Comparison of ENCODE assay signal across 9 cellular contexts in the genomic region with DNA sequence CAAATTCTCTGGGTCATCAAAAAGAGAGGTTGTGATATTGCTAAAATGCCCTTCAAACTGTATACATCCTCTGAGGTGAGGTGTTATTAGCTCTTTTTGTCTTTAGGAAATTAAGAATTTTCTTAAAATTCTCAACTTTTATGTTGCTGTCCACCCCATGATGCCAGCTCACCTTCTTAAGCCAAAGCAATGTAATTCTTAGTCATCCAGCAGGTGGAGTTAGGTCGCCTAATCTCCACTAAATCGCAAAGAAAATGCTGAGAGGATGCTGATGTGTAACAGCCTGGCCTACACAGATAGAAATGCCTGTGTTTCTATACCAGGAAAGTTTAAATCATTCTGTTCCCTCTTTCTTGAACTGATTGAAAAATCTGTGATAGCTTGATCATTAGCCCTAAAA.
A peak's percentile ranks its signal among the peaks of the same experiment; 100 is the strongest.
DNase-seq lines count a peak whose midpoint lies in the region; ATAC-seq and TF ChIP-seq lines count a peak whose summit lies in the region.
"Had no signal": no experiment of that assay in that cellular context is flagged by ENCODE, and none has a peak within 500 bp of the region (broad histone marks: within the 10 kb centered on the region; RNA-seq: fewer than 3 reads in every experiment).

No MANE protein-coding gene starts in this region.

- peak; percentile 64 for DNase-seq in activated CD4-positive, alpha-beta T cell treated with anti-CD3 and anti-CD28 coated beads, Interleukin-2, amount 10 ng/mL, durations not matched to agents 24 days and 14 days
- DNase-seq in activated CD4-positive, alpha-beta T cell treated with anti-CD3 and anti-CD28 coated beads, Interleukin-2, amount 50 U/mL, for 1 hour: no peak
- DNase-seq in GM23338 (ENCODE audit: low spot score) (peak; percentile 81), Kasumi-1 (lab: John Stamatoyannopoulos, UW) (peak; percentile 28 to 65), RWPE2 (ENCODE audit: low spot score) (no peak), germinal center (ENCODE audit: low spot score) (peak; percentile 12), spleen (no peak), activated T-cell treated with anti-CD3 and anti-CD28 coated beads for 4 hours (no peak)

- no peak for TF ChIP-seq POLR2A in spleen (IDR thresholded peaks at IDR 0.05)

- no peaks in the 10 kb centered on the region for H3K27me3 Mint-ChIP-seq in activated CD4-positive, alpha-beta T cell treated with anti-CD3 and anti-CD28 coated beads, Interleukin-2, amount 10 ng/mL, durations not matched to agents 24 days and 14 days
- H3K27me3 Mint-ChIP-seq in GM23338 (ENCODE audit: insufficient read depth, low read depth, poor library complexity): peaks cover 2% of the 10 kb centered on the region
- H3K27me3 Mint-ChIP-seq: central memory CD8-positive, alpha-beta T cell had no signal

- no peak overlapping the region for H3K27ac Mint-ChIP-seq in activated CD4-positive, alpha-beta T cell treated with anti-CD3 and anti-CD28 coated beads, Interleukin-2, amount 10 ng/mL, durations not matched to agents 24 days and 14 days
- H3K27ac Mint-ChIP-seq in GM23338: no peak overlapping the region

- no peaks in the 10 kb centered on the region for H3K9me2 ChIP-seq in GM23338 (ENCODE audit: insufficient read depth)

- no peak overlapping the region for H3K4me2 ChIP-seq in GM23338

- intact Hi-C loops in activated CD4-positive, alpha-beta T cell treated with anti-CD3 and anti-CD28 coated beads, Interleukin-2, amount 10 ng/mL, durations not matched to agents 24 days and 14 days (cut with micrococcal nuclease): loop anchor here (2.0 kb wide), 1 partner anchor 772 kb away; no protein-coding TSS in a partner anchor
- intact Hi-C loops in spleen (cut with DNase I; ENCODE audit: low total_unique reads): no loop called here

- H3K79me2 ChIP-seq in GM23338 (replicated peaks; ENCODE audit: insufficient read depth): no peaks in the 10 kb centered on the region

- no peak overlapping the region for H2AFZ ChIP-seq in GM23338

- TF ChIP-seq CTCF in GM23338 (conservative IDR thresholded peaks at IDR 0.05; ENCODE audit: low read depth in 2 of 2): peak; percentile 70 to 77
- peak; percentile 68 for TF ChIP-seq CTCF in RWPE2 (IDR thresholded peaks at IDR 0.05; ENCODE audit: poor library complexity, severe bottlenecking)
- TF ChIP-seq CTCF in spleen (IDR thresholded peaks at IDR 0.05 in 8 of 11, conservative IDR thresholded peaks at IDR 0.05 in 3 of 11): peak in 7 of 11 experiments; percentile 13 to 52 (median 36)

- no peaks in the 10 kb centered on the region for H3K36me3 Mint-ChIP-seq in activated CD4-positive, alpha-beta T cell treated with anti-CD3 and anti-CD28 coated beads, Interleukin-2, amount 10 ng/mL, durations not matched to agents 24 days and 14 days (ENCODE audit: low read depth)
- H3K36me3 Mint-ChIP-seq in GM23338 (ENCODE audit: low read depth): no peaks in the 10 kb centered on the region

- H3K4me1 ChIP-seq in GM23338 (ENCODE audit: insufficient read depth): no peaks in the 10 kb centered on the region
- no peaks in the 10 kb centered on the region for H3K4me1 ChIP-seq in RWPE2 (ENCODE audit: insufficient read depth, poor library complexity, severe bottlenecking)
- no peaks in the 10 kb centered on the region for H3K4me1 ChIP-seq in spleen

- H3K9me3 ChIP-seq in RWPE2 (ENCODE audit: severe bottlenecking) (no peaks in the 10 kb centered on the region), spleen (no peaks in the 10 kb centered on the region)

- WGBS in spleen, 5 donors: 20 to 25% (median 22%) methylated on average over 2 of the region's 2 CpGs

- H3K36me3 ChIP-seq in GM23338 (ENCODE audit: insufficient read depth) (no peaks in the 10 kb centered on the region), RWPE2 (ENCODE audit: low read depth) (no peaks in the 10 kb centered on the region), spleen (no peaks in the 10 kb centered on the region)

- no peak overlapping the region for H3K27ac ChIP-seq in GM23338 (ENCODE audit: low read depth)
- no peak overlapping the region for H3K27ac ChIP-seq in RWPE2 (ENCODE audit: poor library complexity, severe bottlenecking)
- H3K27ac ChIP-seq in spleen: no peak overlapping the region

- H4K20me1 ChIP-seq in GM23338 (replicated peaks; ENCODE audit: insufficient read depth): no peaks in the 10 kb centered on the region

- ATAC-seq in GM23338: peak; percentile 89
- peak; percentile 87; the same call in 2 of the 3 replicates for ATAC-seq in RWPE2 (ENCODE audit: low read depth)

- H3K4me3 ChIP-seq in GM23338: no peak overlapping the region
- H3K4me3 ChIP-seq in RWPE2 (ENCODE audit: severe bottlenecking): no peak overlapping the region
- H3K4me3 ChIP-seq in spleen: no peak overlapping the region

- H3F3A ChIP-seq in GM23338 (replicated peaks; ENCODE audit: low read depth): no peaks in the 10 kb centered on the region

- H3K27me3 ChIP-seq in GM23338 (ENCODE audit: insufficient read depth) (no peaks in the 10 kb centered on the region), RWPE2 (ENCODE audit: insufficient read depth, poor library complexity, severe bottlenecking) (no peaks in the 10 kb centered on the region), spleen (replicated peaks in 1 of 7) (no peaks in the 10 kb centered on the region)

- no peak overlapping the region for H3K4me3 Mint-ChIP-seq in activated CD4-positive, alpha-beta T cell treated with anti-CD3 and anti-CD28 coated beads, Interleukin-2, amount 10 ng/mL, durations not matched to agents 24 days and 14 days
- no peak overlapping the region for H3K4me3 Mint-ChIP-seq in GM23338
- H3K4me3 Mint-ChIP-seq: central memory CD8-positive, alpha-beta T cell had no signal

- H3K9me3 Mint-ChIP-seq in activated CD4-positive, alpha-beta T cell treated with anti-CD3 and anti-CD28 coated beads, Interleukin-2, amount 10 ng/mL, durations not matched to agents 24 days and 14 days: no peaks in the 10 kb centered on the region
- H3K9me3 Mint-ChIP-seq in GM23338: no peaks in the 10 kb centered on the region
- H3K9me3 Mint-ChIP-seq: central memory CD8-positive, alpha-beta T cell had no signal

- no peaks in the 10 kb centered on the region for H3K4me1 Mint-ChIP-seq in activated CD4-positive, alpha-beta T cell treated with anti-CD3 and anti-CD28 coated beads, Interleukin-2, amount 10 ng/mL, durations not matched to agents 24 days and 14 days
- peaks cover 4% of the 10 kb centered on the region; the same call in 1 of the 3 replicates for H3K4me1 Mint-ChIP-seq in GM23338
- H3K4me1 Mint-ChIP-seq: central memory CD8-positive, alpha-beta T cell had no signal

TF ChIP-seq in GM23338, 12 proteins besides CTCF, POLR2A, EP300 and RAD21 (continues in another document):
- TF ChIP-seq STAT1 (IDR thresholded peaks at IDR 0.05; ENCODE audit: unreplicated experiment) (no peak), CREB1 (CRISPR knock-in tag; IDR thresholded peaks at IDR 0.05; ENCODE audit: low read depth) (no peak), POLR2AphosphoS5 (IDR thresholded peaks at IDR 0.05; ENCODE audit: low read depth) (no peak), JUNB (IDR thresholded peaks at IDR 0.05; ENCODE audit: unreplicated experiment) (no peak), EZH2phosphoT487 (IDR thresholded peaks at IDR 0.05; ENCODE audit: unreplicated experiment) (no peak), EZH2 (IDR thresholded peaks at IDR 0.05; ENCODE audit: low read depth, unreplicated experiment) (no peak), ETS1 (IDR thresholded peaks at IDR 0.05) (no peak), NANOG (IDR thresholded peaks at IDR 0.05; ENCODE audit: borderline replicate concordance) (no peak), ZNF331 (CRISPR knock-in tag; IDR thresholded peaks at IDR 0.05; ENCODE audit: low read depth) (no peak), ZNF114 (CRISPR knock-in tag; IDR thresholded peaks at IDR 0.05) (no peak)
- TF ChIP-seq, protein P1, sequence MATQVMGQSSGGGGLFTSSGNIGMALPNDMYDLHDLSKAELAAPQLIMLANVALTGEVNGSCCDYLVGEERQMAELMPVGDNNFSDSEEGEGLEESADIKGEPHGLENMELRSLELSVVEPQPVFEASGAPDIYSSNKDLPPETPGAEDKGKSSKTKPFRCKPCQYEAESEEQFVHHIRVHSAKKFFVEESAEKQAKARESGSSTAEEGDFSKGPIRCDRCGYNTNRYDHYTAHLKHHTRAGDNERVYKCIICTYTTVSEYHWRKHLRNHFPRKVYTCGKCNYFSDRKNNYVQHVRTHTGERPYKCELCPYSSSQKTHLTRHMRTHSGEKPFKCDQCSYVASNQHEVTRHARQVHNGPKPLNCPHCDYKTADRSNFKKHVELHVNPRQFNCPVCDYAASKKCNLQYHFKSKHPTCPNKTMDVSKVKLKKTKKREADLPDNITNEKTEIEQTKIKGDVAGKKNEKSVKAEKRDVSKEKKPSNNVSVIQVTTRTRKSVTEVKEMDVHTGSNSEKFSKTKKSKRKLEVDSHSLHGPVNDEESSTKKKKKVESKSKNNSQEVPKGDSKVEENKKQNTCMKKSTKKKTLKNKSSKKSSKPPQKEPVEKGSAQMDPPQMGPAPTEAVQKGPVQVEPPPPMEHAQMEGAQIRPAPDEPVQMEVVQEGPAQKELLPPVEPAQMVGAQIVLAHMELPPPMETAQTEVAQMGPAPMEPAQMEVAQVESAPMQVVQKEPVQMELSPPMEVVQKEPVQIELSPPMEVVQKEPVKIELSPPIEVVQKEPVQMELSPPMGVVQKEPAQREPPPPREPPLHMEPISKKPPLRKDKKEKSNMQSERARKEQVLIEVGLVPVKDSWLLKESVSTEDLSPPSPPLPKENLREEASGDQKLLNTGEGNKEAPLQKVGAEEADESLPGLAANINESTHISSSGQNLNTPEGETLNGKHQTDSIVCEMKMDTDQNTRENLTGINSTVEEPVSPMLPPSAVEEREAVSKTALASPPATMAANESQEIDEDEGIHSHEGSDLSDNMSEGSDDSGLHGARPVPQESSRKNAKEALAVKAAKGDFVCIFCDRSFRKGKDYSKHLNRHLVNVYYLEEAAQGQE (IDR thresholded peaks at IDR 0.05; ENCODE audit: unreplicated experiment): no peak

Comparison
In these comparisons a context has a peak if more than half of its experiments do, and no peak if none do; other contexts are left out.
1. DNase-seq: peak in activated CD4-positive, alpha-beta T cell treated with anti-CD3 and anti-CD28 coated beads, Interleukin-2, amount 10 ng/mL, durations not matched to agents 24 days and 14 days (single experiment), GM23338 (single experiment), Kasumi-1 (2 of 2) and germinal center (single experiment); none in activated CD4-positive, alpha-beta T cell treated with anti-CD3 and anti-CD28 coated beads, Interleukin-2, amount 50 U/mL, for 1 hour (single experiment), RWPE2 (single experiment), spleen (single experiment) and activated T-cell treated with anti-CD3 and anti-CD28 coated beads for 4 hours (single experiment).
2. Peak in every context shown above with its lines, with median percentiles within 50 percentile points of each other: CTCF ChIP-seq.